Comparison of ENCODE assay signal across 1 cellular context in genomic region chr22:39871008-39871798, GRCh38.
A peak's percentile ranks its signal among the peaks of the same experiment; 100 is the strongest.
TF ChIP-seq lines count a peak whose summit lies in the region.

No MANE protein-coding gene starts in this region.

TF ChIP-seq in HEK293, 187 proteins besides CTCF, POLR2A, EP300 and RAD21 (continued from another document):
- TF ChIP-seq ZNF138 (tag by site-specific recombination; IDR thresholded peaks at IDR 0.05; ENCODE audit: borderline replicate concordance) (0 out of 2 replicates have a peak, but pooled peaks have one; percentile 81), ZNF704 (tag by site-specific recombination; IDR thresholded peaks at IDR 0.05) (no peak), ZNF530 (tag by site-specific recombination; IDR thresholded peaks at IDR 0.05; ENCODE audit: low read depth) (0 out of 2 replicates have a peak, but pooled peaks have one; percentile 61), GLI2 (tag by site-specific recombination; IDR thresholded peaks at IDR 0.05; ENCODE audit: borderline replicate concordance, low read depth) (no peak; the same call in 1 of the 2 replicates), ZNF560 (tag by site-specific recombination; IDR thresholded peaks at IDR 0.05; ENCODE audit: borderline replicate concordance) (0 out of 2 replicates have a peak, but pooled peaks have one; percentile 41), ZNF514 (tag by site-specific recombination; IDR thresholded peaks at IDR 0.05) (no peak), ZNF423 (tag by site-specific recombination; IDR thresholded peaks at IDR 0.05) (no peak), ZIC2 (tag by site-specific recombination; IDR thresholded peaks at IDR 0.05) (no peak), ZNF629 (tag by site-specific recombination; IDR thresholded peaks at IDR 0.05) (peak; percentile 64), ZNF433 (tag by site-specific recombination; IDR thresholded peaks at IDR 0.05; ENCODE audit: low read depth) (peak; percentile 81), ZBTB6 (tag by site-specific recombination; IDR thresholded peaks at IDR 0.05) (no peak), ZNF549 (tag by site-specific recombination; IDR thresholded peaks at IDR 0.05) (no peak), ZNF214 (tag by site-specific recombination; IDR thresholded peaks at IDR 0.05; ENCODE audit: borderline replicate concordance) (peak; percentile 46; the same call in 1 of the 2 replicates)
